In the genomic region with DNA sequence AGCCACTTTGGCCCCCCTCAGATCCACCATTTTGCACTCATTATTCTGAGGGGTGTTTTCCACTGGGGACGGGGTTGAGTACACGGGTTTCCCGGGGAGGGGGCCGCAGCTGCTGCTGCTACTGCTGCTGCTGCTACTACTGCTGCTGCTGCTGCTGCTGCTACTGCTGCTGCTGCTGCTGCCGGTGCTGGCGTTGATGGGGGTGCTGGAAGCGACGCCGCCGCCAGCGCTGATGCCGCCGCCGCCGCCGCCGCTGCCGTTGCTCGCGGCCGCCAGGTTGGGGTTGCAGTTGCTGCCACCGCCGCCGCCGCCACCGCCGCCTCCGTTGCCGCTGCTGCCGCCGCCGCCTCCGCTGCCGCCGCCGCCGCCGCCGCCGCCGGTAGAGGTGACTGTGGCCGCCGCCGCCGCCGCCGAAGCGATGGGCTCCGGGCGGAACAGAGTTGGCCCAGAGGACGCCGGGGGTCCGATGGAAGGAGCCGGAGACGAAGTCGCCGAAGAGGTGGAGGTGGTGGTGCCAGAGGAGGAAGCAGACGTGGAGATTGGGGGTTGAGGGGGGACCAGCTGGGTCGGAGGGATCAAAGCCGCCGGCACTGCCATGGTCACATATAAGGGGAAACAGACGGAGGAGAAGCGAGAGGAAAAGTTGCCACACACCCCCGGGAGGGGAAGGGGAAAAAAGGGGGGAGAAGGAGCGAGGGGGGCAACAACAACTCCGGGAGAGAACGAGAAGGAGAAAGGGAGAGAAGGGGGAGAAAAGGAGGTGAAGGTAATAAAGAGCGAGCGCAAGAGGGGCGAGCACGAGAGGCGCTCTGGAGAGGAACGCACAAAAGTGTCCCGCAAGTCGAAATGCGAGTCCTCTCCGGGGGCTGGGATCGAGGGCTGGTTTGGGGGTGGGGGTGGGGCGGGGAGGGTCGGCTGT, we compare ENCODE assay signal across 1 cellular context.
A peak's percentile ranks its signal among the peaks of the same experiment; 100 is the strongest.
TF ChIP-seq lines count a peak whose summit lies in the region.

No MANE protein-coding gene starts in this region.

TF ChIP-seq in H1, 55 proteins besides CTCF, POLR2A, EP300 and RAD21:
- TF ChIP-seq KDM5A (IDR thresholded peaks at IDR 0.05; ENCODE audit: low read length) (no peak), CHD7 (IDR thresholded peaks at IDR 0.05; ENCODE audit: insufficient replicate concordance, low read length) (no peak), JUND (IDR thresholded peaks at IDR 0.05; ENCODE audit: low read length) (no peak), RNF2 (IDR thresholded peaks at IDR 0.05; ENCODE audit: borderline replicate concordance, low read depth, low read length, missing control alignments, poor library complexity, severe bottlenecking) (no peak), TAF1 (IDR thresholded peaks at IDR 0.05; ENCODE audit: low read depth, low read length) (0 out of 2 replicates have a peak, but pooled peaks have one; percentile 1), CBX5 (IDR thresholded peaks at IDR 0.05; ENCODE audit: low read depth, low read length) (no peak), GABPA (IDR thresholded peaks at IDR 0.05; ENCODE audit: borderline replicate concordance, insufficient read depth, low read length) (no peak), NANOG (IDR thresholded peaks at IDR 0.05; ENCODE audit: insufficient read depth, low read depth, low read length, poor library complexity, severe bottlenecking) (no peak), KDM4A (IDR thresholded peaks at IDR 0.05; ENCODE audit: low read depth, low read length, severe bottlenecking) (peak; percentile 32), EZH2 (IDR thresholded peaks at IDR 0.05; ENCODE audit: low read depth, low read length, severe bottlenecking) (peak; percentile 29)
